In the genomic region with DNA sequence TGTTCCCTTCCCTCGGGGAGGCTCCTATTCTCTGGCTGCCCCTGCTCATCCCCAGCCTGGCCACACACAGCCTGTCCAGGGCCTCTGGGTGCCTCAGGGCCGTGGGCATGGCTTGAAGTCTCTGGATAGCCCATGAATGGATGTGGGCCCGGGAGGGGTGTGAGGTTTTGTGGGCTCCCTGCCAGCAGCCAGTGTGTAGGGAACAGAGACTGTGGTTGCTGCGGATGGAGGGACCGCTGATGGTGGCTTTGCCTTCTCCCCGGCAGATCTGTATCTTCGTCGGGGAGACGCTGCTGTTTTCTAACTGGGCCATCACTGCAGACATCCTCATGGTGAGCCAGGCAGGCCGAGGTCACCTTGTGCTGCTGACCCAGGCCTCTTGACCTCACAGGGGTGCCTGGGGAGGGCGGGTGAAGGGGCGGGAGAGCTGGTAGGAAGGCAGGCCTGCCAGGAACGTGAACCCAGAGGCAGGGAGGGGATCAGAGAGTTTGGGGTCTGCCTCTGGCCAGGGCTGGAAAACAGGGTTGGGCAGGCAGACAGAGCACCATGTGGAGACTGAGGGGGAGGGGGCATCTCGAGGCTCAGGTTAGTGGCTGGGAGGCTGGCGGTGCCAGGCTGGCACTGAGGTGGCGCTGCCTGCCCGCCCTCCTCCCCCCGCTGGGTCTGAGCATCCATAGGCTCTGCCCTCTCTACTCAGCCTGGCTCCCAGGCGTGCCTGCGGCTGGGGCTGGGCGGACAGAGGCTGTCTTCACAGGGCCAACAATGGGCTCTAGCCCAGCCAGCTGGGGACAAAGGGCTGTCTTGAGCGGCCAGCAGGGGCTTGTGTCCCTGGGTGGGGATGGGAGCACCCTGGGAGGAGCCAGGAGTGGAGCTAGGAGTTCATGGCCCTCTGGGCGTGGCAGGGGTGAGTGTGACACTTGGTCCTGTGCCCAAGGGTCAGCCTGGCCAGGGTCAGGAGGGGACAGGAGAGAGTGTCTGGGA, we compare ENCODE assay signal across 1 cellular context.
TF ChIP-seq lines count a peak whose summit lies in the region.

No MANE protein-coding gene starts in this region.

TF ChIP-seq in WTC11, 78 proteins besides CTCF, POLR2A, EP300 and RAD21 (continued from another document):
- TF ChIP-seq, protein P1, sequence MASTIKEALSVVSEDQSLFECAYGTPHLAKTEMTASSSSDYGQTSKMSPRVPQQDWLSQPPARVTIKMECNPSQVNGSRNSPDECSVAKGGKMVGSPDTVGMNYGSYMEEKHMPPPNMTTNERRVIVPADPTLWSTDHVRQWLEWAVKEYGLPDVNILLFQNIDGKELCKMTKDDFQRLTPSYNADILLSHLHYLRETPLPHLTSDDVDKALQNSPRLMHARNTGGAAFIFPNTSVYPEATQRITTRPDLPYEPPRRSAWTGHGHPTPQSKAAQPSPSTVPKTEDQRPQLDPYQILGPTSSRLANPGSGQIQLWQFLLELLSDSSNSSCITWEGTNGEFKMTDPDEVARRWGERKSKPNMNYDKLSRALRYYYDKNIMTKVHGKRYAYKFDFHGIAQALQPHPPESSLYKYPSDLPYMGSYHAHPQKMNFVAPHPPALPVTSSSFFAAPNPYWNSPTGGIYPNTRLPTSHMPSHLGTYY (CRISPR knock-in tag; IDR thresholded peaks at IDR 0.05), result no peak
- no peak for TF ChIP-seq CBFB (CRISPR knock-in tag; IDR thresholded peaks at IDR 0.05; ENCODE audit: low read depth)
